ENCODE assay signal across 35 cellular contexts in genomic region chr13:67867206-67867605, GRCh38.
"Had no signal": no experiment of that assay in that cellular context is flagged by ENCODE, and none has a peak within 500 bp of the region (broad histone marks: within the 10 kb centered on the region; RNA-seq: fewer than 3 reads in every experiment).

No MANE protein-coding gene starts in this region.

- DNase-seq: Kasumi-1, MG63, MM.1S, MV-4-11, NCI-H1048, NCI-H1092, NCI-H1092 treated with DMSO at 0.1 percent for 48 hours, NCI-H1105, NCI-H1105 treated with DMSO at 0.1 percent for 48 hours, NCI-H1417, NCI-H1417 treated with DMSO at 0.1 percent for 48 hours, NCI-H1436, NCI-H1436 treated with DMSO at 0.1 percent for 48 hours, NCI-H146, NCI-H1694, NCI-H1694 treated with DMSO at 0.1 percent for 48 hours, NCI-H187, NCI-H187 treated with DMSO at 0.1 percent for 48 hours, NCI-H1930, NCI-H2029, NCI-H2029 treated with DMSO at 0.1 percent for 48 hours, NCI-H2081, NCI-H2081 treated with DMSO at 0.1 percent for 48 hours, NCI-H2107, NCI-H2171, NCI-H2171 treated with DMSO at 0.1 percent for 48 hours, NCI-H2227 treated with DMSO at 0.1 percent for 48 hours, NCI-H226, NCI-H345, NCI-H446, NCI-H446 treated with DMSO at 0.1 percent for 48 hours, NCI-H510A, NCI-H510A treated with DMSO at 0.1 percent for 48 hours, NCI-H524, NCI-H524 treated with DMSO at 0.1 percent for 48 hours had no signal

- H3K9me3 ChIP-seq: MG63 had no signal

- H3K36me3 ChIP-seq: MG63 had no signal

- H3K4me3 ChIP-seq: MG63 had no signal

- H3K27me3 ChIP-seq: MG63 had no signal
